Comparison of ENCODE assay signal across 12 cellular contexts in the genomic region with DNA sequence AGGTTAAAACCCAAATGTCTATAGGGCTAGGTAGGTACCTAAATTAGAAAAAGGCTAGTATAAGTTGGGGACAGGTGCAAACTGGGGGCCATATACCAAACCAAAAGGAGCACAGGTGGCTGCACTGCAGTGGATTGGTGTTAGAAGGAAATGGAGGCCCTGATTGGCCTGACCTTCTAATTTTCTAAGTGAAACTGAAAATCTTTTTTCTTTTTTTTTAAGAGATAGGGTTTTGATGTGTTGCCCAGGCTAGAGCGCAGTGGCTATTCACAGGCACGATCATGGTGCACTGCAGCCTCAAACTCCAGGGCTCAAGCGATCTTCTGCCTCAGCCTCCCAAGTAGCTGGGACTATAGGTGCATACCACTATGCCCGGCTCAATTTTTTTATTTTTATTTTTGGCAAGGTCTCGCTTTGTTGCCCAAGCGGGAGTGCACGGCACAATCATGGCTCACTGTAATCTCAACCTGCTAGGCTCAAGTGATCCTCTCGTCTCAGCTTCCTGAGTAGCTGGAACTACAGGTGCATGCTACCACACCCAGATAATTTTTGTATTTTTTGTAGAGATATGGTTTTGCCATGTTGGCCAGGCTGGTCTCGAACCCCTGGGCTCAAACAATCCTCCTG. TPM values are rescaled to one million over a fixed set of nuclear protein-coding genes. Genes with fewer than 3 reads are reported as not detected.
DNase-seq lines count a peak whose midpoint lies in the region; ATAC-seq and TF ChIP-seq lines count a peak whose summit lies in the region.
"Had no signal": no experiment of that assay in that cellular context is flagged by ENCODE, and none has a peak within 500 bp of the region (broad histone marks: within the 10 kb centered on the region; RNA-seq: fewer than 3 reads in every experiment).

No MANE protein-coding gene starts in this region.

- WGBS in transverse colon (ENCODE audit: low coverage in 1 of 2), 2 donors: 83% methylated on average over 5 to 9 of the region's 9 CpGs

- H3K4me3 ChIP-seq in transverse colon (no peak overlapping the region), brain microvascular endothelial cell (ENCODE audit: low read depth, low read length) (no peak overlapping the region)
- H3K4me3 ChIP-seq in CD8-positive, alpha-beta memory T cell (ENCODE audit: low read length): no peak overlapping the region

- TF ChIP-seq CTCF in transverse colon (IDR thresholded peaks at IDR 0.05) (no peak), brain microvascular endothelial cell (IDR thresholded peaks at IDR 0.05; ENCODE audit: low read depth, low read length, missing control alignments) (no peak)

- TF ChIP-seq POLR2A in transverse colon (IDR thresholded peaks at IDR 0.05): no peak

- peaks cover 7 to 15% (median 10%) of the 10 kb centered on the region in 4 donors for H3K4me1 ChIP-seq in transverse colon
- H3K4me1 ChIP-seq in CD8-positive, alpha-beta memory T cell (ENCODE audit: insufficient read depth, low read length): peaks cover 19% of the 10 kb centered on the region

- H3K27me3 ChIP-seq in transverse colon (no peaks in the 10 kb centered on the region), brain microvascular endothelial cell (replicated peaks) (peaks cover 12% of the 10 kb centered on the region)
- no peaks in the 10 kb centered on the region for H3K27me3 ChIP-seq in CD8-positive, alpha-beta memory T cell (ENCODE audit: insufficient read depth, low read length, poor library complexity, severe bottlenecking)

- peaks cover 0 to 3% of the 10 kb centered on the region in 2 donors for H3K27me3 Mint-ChIP-seq in CD8-positive, alpha-beta memory T cell

- H3K27ac Mint-ChIP-seq in CD8-positive, alpha-beta memory T cell: no peak overlapping the region

- peak overlapping the region; percentile 65 to 86 (median 75) for H3K27ac ChIP-seq in transverse colon
- no peak overlapping the region for H3K27ac ChIP-seq in CD8-positive, alpha-beta memory T cell (ENCODE audit: low read depth, low read length)
- H3K27ac ChIP-seq in brain microvascular endothelial cell: no peak overlapping the region
- H3K27ac ChIP-seq: epithelial cell of prostate, KMS-11, WERI-Rb-1 had no signal

- ATAC-seq in GM18909 (IDR thresholded peaks at IDR 0.05; ENCODE audit: poor library complexity, unreplicated experiment) (peak; percentile 56), HG02571 (IDR thresholded peaks at IDR 0.05; ENCODE audit: unreplicated experiment) (peak; percentile 63), HG03520 (IDR thresholded peaks at IDR 0.05; ENCODE audit: unreplicated experiment) (peak; percentile 71)

- no peaks in the 10 kb centered on the region for H3K9me3 Mint-ChIP-seq in CD8-positive, alpha-beta memory T cell

- CTCF ChIA-PET in CD8-positive, alpha-beta memory T cell (lab: Charles Lee): interaction anchor here (1.3 to 7.2 kb wide), 6 partner anchors 10 to 118 kb away, joined by 4 to 66 read pairs (median 12); partner anchors contain the start of gene CCDC69

- peak overlapping the region in 1 of 7 donors; percentile 27 for H3K4me3 Mint-ChIP-seq in CD8-positive, alpha-beta memory T cell

- H3K9me3 ChIP-seq in transverse colon: no peaks in the 10 kb centered on the region
- no peaks in the 10 kb centered on the region for H3K9me3 ChIP-seq in CD8-positive, alpha-beta memory T cell (ENCODE audit: low read length)

- H3K36me3 Mint-ChIP-seq in CD8-positive, alpha-beta memory T cell: no peaks in the 10 kb centered on the region

- DNase-seq in transverse colon (peak; percentile 30), brain microvascular endothelial cell (no peak)
- DNase-seq in CD8-positive, alpha-beta memory T cell: no peak
- DNase-seq in central memory CD4-positive, alpha-beta T cell: no peak
- DNase-seq: NCI-H774; stimulated activated naive CD4-positive, alpha-beta T cell treated with Interleukin-2 at 50 U/mL for 16 hours; WERI-Rb-1 had no signal

- H3K36me3 ChIP-seq in transverse colon (no peaks in the 10 kb centered on the region), brain microvascular endothelial cell (replicated peaks) (no peaks in the 10 kb centered on the region)
- no peaks in the 10 kb centered on the region for H3K36me3 ChIP-seq in CD8-positive, alpha-beta memory T cell (ENCODE audit: insufficient read depth, low read length)
- H3K36me3 ChIP-seq: WERI-Rb-1 had no signal

- intact Hi-C loops in transverse colon (cut with DNase I; ENCODE audit: low total_unique reads): no loop called here

- TF ChIP-seq EP300 in transverse colon (IDR thresholded peaks at IDR 0.05; ENCODE audit: low read depth): no peak

- H3K4me1 Mint-ChIP-seq in CD8-positive, alpha-beta memory T cell: peaks cover 12 to 42% (median 19%) of the 10 kb centered on the region in 3 donors

- in situ Hi-C loops in transverse colon (cut with MboI; ENCODE audit: low pct_ligation_motif_present in 1 of 4, low pct_unique_long_range_greater_than_20kb in 1 of 4, low sequenced_read_pairs in 3 of 4) (loop anchor here in 1 of 4 donors (5.0 kb wide), 1 partner anchor 101 kb away; no protein-coding TSS in a partner anchor), brain microvascular endothelial cell (cut with HindIII; ENCODE audit: low pct_ligation_motif_present, low sequenced_read_pairs) (no loop called here)

- POLR2A ChIA-PET in CD8-positive, alpha-beta memory T cell (lab: Charles Lee): interaction anchor here (1.7 to 2.0 kb wide), 2 partner anchors 10 to 19 kb away, joined by 9 to 14 read pairs; partner anchors contain the start of gene CCDC69

RNA-seq across cellular contexts. Expression of gene CCDC69, which starts 9.8 kb away (rescaled TPM):
- 10 to 100 TPM; 37.7 to 89.2 (median 62.1) TPM for total RNA-seq in transverse colon
- total RNA-seq in CD8-positive, alpha-beta memory T cell: 10 to 100 TPM; 47.9 to 50.5 TPM
- polyA plus RNA-seq in CD8-positive, alpha-beta memory T cell: 134 TPM

RNA-seq across cellular contexts. Expression of gene GM2A, which starts 19.3 kb away (rescaled TPM):
- 10 to 100 TPM in 2 of 4 donors, 1 to 10 TPM in 2; 5.6 to 19.5 (median 11.2) TPM for total RNA-seq in transverse colon
- 10 to 100 TPM; 12.7 to 14.9 TPM for total RNA-seq in CD8-positive, alpha-beta memory T cell
- polyA plus RNA-seq in CD8-positive, alpha-beta memory T cell: 4.7 TPM

Comparison
In these comparisons a context has a peak if more than half of its experiments do, and no peak if none do; other contexts are left out.
1. H3K27ac ChIP-seq: peak in transverse colon (4 of 4); none in CD8-positive, alpha-beta memory T cell (single experiment) and brain microvascular endothelial cell (single experiment).
2. Peak in every context shown above with its lines, with median percentiles within 50 percentile points of each other: ATAC-seq.